ENCODE assay signal across 30 cellular contexts in the genomic region with DNA sequence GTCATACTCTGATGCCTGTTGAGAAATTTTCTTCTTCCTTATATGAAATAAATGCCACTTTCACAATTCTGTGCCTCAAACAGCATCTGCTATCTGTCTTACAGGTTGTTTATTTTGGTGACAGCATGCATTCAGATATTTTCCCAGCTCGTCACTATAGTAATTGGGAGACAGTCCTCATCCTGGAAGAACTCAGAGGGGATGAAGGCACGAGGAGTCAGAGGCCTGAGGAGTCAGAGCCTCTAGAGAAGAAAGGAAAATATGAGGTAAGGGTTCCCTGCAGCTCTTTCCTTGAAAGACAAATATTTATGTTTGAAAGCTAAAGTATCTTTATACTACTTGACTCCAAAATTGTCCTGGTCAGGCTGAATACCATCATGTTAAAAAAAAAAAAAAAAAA.
"Had no signal": no experiment of that assay in that cellular context is flagged by ENCODE, and none has a peak within 500 bp of the region (broad histone marks: within the 10 kb centered on the region; RNA-seq: fewer than 3 reads in every experiment).

No MANE protein-coding gene starts in this region.

- H3K4me3 ChIP-seq: coronary artery, dorsolateral prefrontal cortex, gastroesophageal sphincter, pancreas, psoas muscle, smooth muscle cell, testis, transverse colon had no signal

- H3K4me1 Mint-ChIP-seq: activated naive CD4-positive, alpha-beta T cell treated with anti-CD3 and anti-CD28 coated beads, Interleukin-2, amount 10 ng/mL, durations not matched to agents 7 days and 5 days; activated naive CD8-positive, alpha-beta T cell treated with anti-CD3 and anti-CD28 coated beads, Interleukin-2, amount 10 ng/mL, durations not matched to agents 7 days and 5 days; central memory CD8-positive, alpha-beta T cell; nephron; T-helper 17 cell had no signal

- H3K27me3 Mint-ChIP-seq: activated CD4-positive, alpha-beta memory T cell treated with anti-CD3 and anti-CD28 coated beads for 36 hours; activated naive CD4-positive, alpha-beta T cell treated with anti-CD3 and anti-CD28 coated beads, Interleukin-2, amount 10 ng/mL, durations not matched to agents 7 days and 5 days; activated naive CD8-positive, alpha-beta T cell treated with anti-CD3 and anti-CD28 coated beads, Interleukin-2, amount 10 ng/mL, durations not matched to agents 7 days and 5 days; central memory CD8-positive, alpha-beta T cell; T-helper 17 cell had no signal

- H3K36me3 Mint-ChIP-seq: activated naive CD8-positive, alpha-beta T cell treated with anti-CD3 and anti-CD28 coated beads, Interleukin-2, amount 10 ng/mL, durations not matched to agents 7 days and 5 days had no signal

- H3K9me3 Mint-ChIP-seq: activated CD4-positive, alpha-beta memory T cell treated with anti-CD3 and anti-CD28 coated beads for 36 hours; activated naive CD4-positive, alpha-beta T cell treated with anti-CD3 and anti-CD28 coated beads, Interleukin-2, amount 10 ng/mL, durations not matched to agents 7 days and 5 days; activated naive CD8-positive, alpha-beta T cell treated with anti-CD3 and anti-CD28 coated beads, Interleukin-2, amount 10 ng/mL, durations not matched to agents 7 days and 5 days; activated T-helper 1 cell treated with anti-CD3 and anti-CD28 coated beads, Interleukin-12 subunit alpha, Interleukin-12 subunit beta, Interleukin-2, Interleukin-4 antibody, amounts not matched to agents 30 ng/mL and 10 ng/mL and 1 ng/mL, durations not matched to agents 14 hours and 24 hours and 36 hours; central memory CD8-positive, alpha-beta T cell; nephron had no signal

- H3K36me3 ChIP-seq: WERI-Rb-1 had no signal

- H3K4me3 Mint-ChIP-seq: activated CD4-positive, alpha-beta memory T cell treated with anti-CD3 and anti-CD28 coated beads for 36 hours; activated naive CD4-positive, alpha-beta T cell treated with anti-CD3 and anti-CD28 coated beads, Interleukin-2, amount 10 ng/mL, durations not matched to agents 7 days and 5 days; activated naive CD8-positive, alpha-beta T cell treated with anti-CD3 and anti-CD28 coated beads, Interleukin-2, amount 10 ng/mL, durations not matched to agents 7 days and 5 days; activated T-helper 1 cell treated with anti-CD3 and anti-CD28 coated beads, Interleukin-12 subunit alpha, Interleukin-12 subunit beta, Interleukin-2, Interleukin-4 antibody, amounts not matched to agents 30 ng/mL and 10 ng/mL and 1 ng/mL, durations not matched to agents 14 hours and 24 hours and 36 hours; central memory CD8-positive, alpha-beta T cell; nephron; T-helper 17 cell had no signal

- H3K27ac Mint-ChIP-seq: activated CD4-positive, alpha-beta memory T cell treated with anti-CD3 and anti-CD28 coated beads for 36 hours; activated naive CD4-positive, alpha-beta T cell treated with anti-CD3 and anti-CD28 coated beads, Interleukin-2, amount 10 ng/mL, durations not matched to agents 7 days and 5 days; activated naive CD8-positive, alpha-beta T cell treated with anti-CD3 and anti-CD28 coated beads, Interleukin-2, amount 10 ng/mL, durations not matched to agents 7 days and 5 days; activated T-helper 1 cell treated with anti-CD3 and anti-CD28 coated beads, Interleukin-12 subunit alpha, Interleukin-12 subunit beta, Interleukin-2, Interleukin-4 antibody, amounts not matched to agents 30 ng/mL and 10 ng/mL and 1 ng/mL, durations not matched to agents 14 hours and 24 hours and 36 hours; nephron; T-helper 17 cell had no signal

- DNase-seq: activated CD4-positive, alpha-beta memory T cell treated with anti-CD3 and anti-CD28 coated beads for 36 hours; activated CD4-positive, alpha-beta T cell treated with anti-CD3 and anti-CD28 coated beads for 48 hours; activated CD8-positive, alpha-beta memory T cell treated with anti-CD3 and anti-CD28 coated beads, Interleukin-2, amount 50 U/mL, for 4 hours; activated effector memory CD4-positive, alpha-beta T cell treated with anti-CD3 and anti-CD28 coated beads, Interleukin-2, amount 50 U/mL, for 16 hours; activated naive CD4-positive, alpha-beta T cell treated with anti-CD3 and anti-CD28 coated beads, Interleukin-2, amount 10 ng/mL, durations not matched to agents 7 days and 5 days; activated naive CD8-positive, alpha-beta T cell treated with anti-CD3 and anti-CD28 coated beads, Interleukin-2, amount 10 ng/mL, durations not matched to agents 7 days and 5 days; activated T-cell treated with anti-CD3 and anti-CD28 coated beads, Interleukin-2, amount 50 U/mL, for 1 hour; amygdala; dorsolateral prefrontal cortex; effector memory CD4-positive, alpha-beta T cell; hippocampal formation; left cardiac atrium; left ventricle myocardium superior; pancreas; psoas muscle; stimulated activated CD4-positive, alpha-beta T cell treated with anti-CD3 and anti-CD28 coated beads, Interleukin-15, amount 100 ng/mL, for 24 hours; stimulated activated CD4-positive, alpha-beta T cell treated with anti-CD3 and anti-CD28 coated beads, Interleukin-2, amount 100 ng/mL, for 24 hours; stimulated activated naive CD8-positive, alpha-beta T cell treated with anti-CD3 and anti-CD28 coated beads, Interleukin-15, Interleukin-2, amounts not matched to agents 100 U/mL and 50 U/mL, for 24 hours; T-helper 17 cell; T1000; testis; transverse colon; WERI-Rb-1 had no signal

- H3K9me3 ChIP-seq: gastroesophageal sphincter, pancreas, psoas muscle, testis, transverse colon had no signal

- H3K4me1 ChIP-seq: gastroesophageal sphincter, pancreas, psoas muscle, testis, transverse colon had no signal

- H3K27me3 ChIP-seq: dorsolateral prefrontal cortex, gastroesophageal sphincter, pancreas, testis, transverse colon had no signal

- ATAC-seq: activated CD4-positive, CD25-positive, alpha-beta regulatory T cell treated with anti-CD3 and anti-CD28 coated beads, Interleukin-2, amount 50 U/mL, for 24 hours; gastroesophageal sphincter; left cardiac atrium; left ventricle myocardium superior; pancreas; psoas muscle; stimulated activated naive CD8-positive, alpha-beta T cell treated with anti-CD3 and anti-CD28 coated beads, Interleukin-15, Interleukin-2, amounts not matched to agents 100 U/mL and 50 U/mL, for 24 hours; T-helper 17 cell had no signal
